1 cellular context compared by ENCODE assay signal in genomic region chr9:105401651-105402050, GRCh38.
TF ChIP-seq lines count a peak whose summit lies in the region.

No MANE protein-coding gene starts in this region.

TF ChIP-seq in GM23338, 12 proteins besides CTCF, POLR2A, EP300 and RAD21 (continued from another document):
- TF ChIP-seq ETS1 (IDR thresholded peaks at IDR 0.05) (no peak), ZNF462 (CRISPR knock-in tag; IDR thresholded peaks at IDR 0.05) (no peak), EZH2 (IDR thresholded peaks at IDR 0.05; ENCODE audit: low read depth, unreplicated experiment) (no peak), CREB1 (CRISPR knock-in tag; IDR thresholded peaks at IDR 0.05; ENCODE audit: low read depth) (no peak)
- TF ChIP-seq, protein P1, sequence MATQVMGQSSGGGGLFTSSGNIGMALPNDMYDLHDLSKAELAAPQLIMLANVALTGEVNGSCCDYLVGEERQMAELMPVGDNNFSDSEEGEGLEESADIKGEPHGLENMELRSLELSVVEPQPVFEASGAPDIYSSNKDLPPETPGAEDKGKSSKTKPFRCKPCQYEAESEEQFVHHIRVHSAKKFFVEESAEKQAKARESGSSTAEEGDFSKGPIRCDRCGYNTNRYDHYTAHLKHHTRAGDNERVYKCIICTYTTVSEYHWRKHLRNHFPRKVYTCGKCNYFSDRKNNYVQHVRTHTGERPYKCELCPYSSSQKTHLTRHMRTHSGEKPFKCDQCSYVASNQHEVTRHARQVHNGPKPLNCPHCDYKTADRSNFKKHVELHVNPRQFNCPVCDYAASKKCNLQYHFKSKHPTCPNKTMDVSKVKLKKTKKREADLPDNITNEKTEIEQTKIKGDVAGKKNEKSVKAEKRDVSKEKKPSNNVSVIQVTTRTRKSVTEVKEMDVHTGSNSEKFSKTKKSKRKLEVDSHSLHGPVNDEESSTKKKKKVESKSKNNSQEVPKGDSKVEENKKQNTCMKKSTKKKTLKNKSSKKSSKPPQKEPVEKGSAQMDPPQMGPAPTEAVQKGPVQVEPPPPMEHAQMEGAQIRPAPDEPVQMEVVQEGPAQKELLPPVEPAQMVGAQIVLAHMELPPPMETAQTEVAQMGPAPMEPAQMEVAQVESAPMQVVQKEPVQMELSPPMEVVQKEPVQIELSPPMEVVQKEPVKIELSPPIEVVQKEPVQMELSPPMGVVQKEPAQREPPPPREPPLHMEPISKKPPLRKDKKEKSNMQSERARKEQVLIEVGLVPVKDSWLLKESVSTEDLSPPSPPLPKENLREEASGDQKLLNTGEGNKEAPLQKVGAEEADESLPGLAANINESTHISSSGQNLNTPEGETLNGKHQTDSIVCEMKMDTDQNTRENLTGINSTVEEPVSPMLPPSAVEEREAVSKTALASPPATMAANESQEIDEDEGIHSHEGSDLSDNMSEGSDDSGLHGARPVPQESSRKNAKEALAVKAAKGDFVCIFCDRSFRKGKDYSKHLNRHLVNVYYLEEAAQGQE (IDR thresholded peaks at IDR 0.05; ENCODE audit: unreplicated experiment) = no peak
TF ChIP-seq in GM23338: peak in this region for 0.
